16 cellular contexts compared by ENCODE assay signal in genomic region chr9:129162901-129163670, GRCh38. TPM values are rescaled to one million over a fixed set of nuclear protein-coding genes. Genes with fewer than 3 reads are reported as not detected.
DNase-seq lines count a peak whose midpoint lies in the region; TF ChIP-seq lines count a peak whose summit lies in the region.
"Had no signal": no experiment of that assay in that cellular context is flagged by ENCODE, and none has a peak within 500 bp of the region (broad histone marks: within the 10 kb centered on the region; RNA-seq: fewer than 3 reads in every experiment).

No MANE protein-coding gene starts in this region.

- intact Hi-C loops in breast epithelium (cut with DNase I; ENCODE audit: low total_unique reads) (no loop called here), MCF 10A (cut with micrococcal nuclease) (no loop called here), transverse colon (cut with DNase I; ENCODE audit: low total_unique reads) (no loop called here), ovary (cut with DNase I) (no loop called here)

- WGBS in transverse colon (ENCODE audit: low coverage in 1 of 2), 2 donors = 80 to 88% methylated on average over 7 to 9 of the region's 9 CpGs
- 81 to 85% (median 83%) methylated on average over 9 of the region's 9 CpGs for WGBS in ovary, 3 donors

- POLR2A ChIA-PET in MCF 10A (lab: Yijun Ruan, JAX) = no interaction called here

- peaks cover 8% of the 10 kb centered on the region for H3K9me3 Mint-ChIP-seq in MCF 10A (ENCODE audit: unreplicated experiment)
- peaks cover 4% of the 10 kb centered on the region for H3K9me3 Mint-ChIP-seq in mesothelial cell of epicardium

- no peak for TF ChIP-seq POLR2A in breast epithelium (IDR thresholded peaks at IDR 0.05)
- TF ChIP-seq POLR2A in transverse colon (IDR thresholded peaks at IDR 0.05) = no peak
- TF ChIP-seq POLR2A in ovary (IDR thresholded peaks at IDR 0.05) = no peak

- H3K27ac ChIP-seq in breast epithelium (peak overlapping the region; percentile 94 to 95), transverse colon (peak overlapping the region; percentile 73 to 78 (median 75)), ovary (no peak overlapping the region)

- H3K27ac Mint-ChIP-seq in MCF 10A (ENCODE audit: low read depth, unreplicated experiment) (no peak overlapping the region), mesothelial cell of epicardium (peak overlapping the region; percentile 56)
- H3K27ac Mint-ChIP-seq: HFFc6 had no signal

- H3K4me1 ChIP-seq in breast epithelium (peaks cover 10 to 16% of the 10 kb centered on the region in 2 donors), transverse colon (peaks cover 23 to 35% (median 30%) of the 10 kb centered on the region in 4 donors), ovary (ENCODE audit: insufficient read depth) (peaks cover 8% of the 10 kb centered on the region)

- TF ChIP-seq EP300 in transverse colon (IDR thresholded peaks at IDR 0.05; ENCODE audit: low read depth) = no peak
- TF ChIP-seq EP300 in ovary (IDR thresholded peaks at IDR 0.05) = no peak

- H3K36me3 Mint-ChIP-seq in MCF 10A (ENCODE audit: insufficient read depth, unreplicated experiment) (no peaks in the 10 kb centered on the region), mesothelial cell of epicardium (peaks cover 11% of the 10 kb centered on the region)

- BruUV-seq in MCF 10A (replicated peaks; lab: Mats Ljungman, UMichigan) = no TSS peak

- H3K4me1 Mint-ChIP-seq in MCF 10A (ENCODE audit: insufficient read depth, unreplicated experiment) (peaks cover 15% of the 10 kb centered on the region), mesothelial cell of epicardium (peaks cover 34% of the 10 kb centered on the region)

- H3K27me3 ChIP-seq in breast epithelium = no peaks in the 10 kb centered on the region
- no peaks in the 10 kb centered on the region for H3K27me3 ChIP-seq in transverse colon
- H3K27me3 ChIP-seq in ovary = no peaks in the 10 kb centered on the region

- no peaks in the 10 kb centered on the region for H3K9me3 ChIP-seq in breast epithelium
- no peaks in the 10 kb centered on the region for H3K9me3 ChIP-seq in transverse colon
- no peaks in the 10 kb centered on the region for H3K9me3 ChIP-seq in ovary
- H3K9me3 ChIP-seq: SK-N-SH had no signal

- H3K27me3 Mint-ChIP-seq in MCF 10A (ENCODE audit: insufficient read depth, unreplicated experiment) (no peaks in the 10 kb centered on the region), mesothelial cell of epicardium (ENCODE audit: low read depth) (no peaks in the 10 kb centered on the region)

- in situ Hi-C loops in transverse colon (cut with MboI; ENCODE audit: low pct_ligation_motif_present in 1 of 4, low pct_unique_long_range_greater_than_20kb in 1 of 4, low sequenced_read_pairs in 3 of 4) = loop anchor here in 1 of 4 donors (10.0 kb wide), 1 partner anchor 452 kb away; no protein-coding TSS in a partner anchor

- CTCF ChIA-PET in MCF 10A (lab: Yijun Ruan, JAX) = interaction anchor here (1.0 to 2.1 kb wide), 3 partner anchors 20 to 319 kb away, joined by 3 to 11 read pairs (median 4); no protein-coding TSS in a partner anchor

- no peaks in the 10 kb centered on the region for H3K36me3 ChIP-seq in breast epithelium
- H3K36me3 ChIP-seq in transverse colon = no peaks in the 10 kb centered on the region
- no peaks in the 10 kb centered on the region for H3K36me3 ChIP-seq in ovary

- TF ChIP-seq CTCF in breast epithelium (IDR thresholded peaks at IDR 0.05) (no peak), MCF 10A (IDR thresholded peaks at IDR 0.05; ENCODE audit: unreplicated experiment) (no peak), choroid plexus epithelial cell (conservative IDR thresholded peaks at IDR 0.05; ENCODE audit: low read depth, low read length) (no peak), mesothelial cell of epicardium (IDR thresholded peaks at IDR 0.05; ENCODE audit: unreplicated experiment) (no peak), transverse colon (IDR thresholded peaks at IDR 0.05) (no peak), ovary (IDR thresholded peaks at IDR 0.05) (no peak)

- DNase-seq in breast epithelium (ENCODE audit: low spot score in 2 of 2) = no peak
- no peak for DNase-seq in MCF 10A (ENCODE audit: unreplicated experiment)
- DNase-seq in choroid plexus epithelial cell (ENCODE audit: low read depth) = peak; percentile 25
- DNase-seq in mesothelial cell of epicardium (ENCODE audit: low spot score in 2 of 2, unreplicated experiment in 2 of 2) = no peak
- DNase-seq in transverse colon = no peak
- no peak for DNase-seq in ovary
- no peak for DNase-seq in activated CD8-positive, alpha-beta memory T cell treated with anti-CD3 and anti-CD28 coated beads, Interleukin-2, amount 50 U/mL, for 4 hours
- DNase-seq in NCI-H128 (lab: John Stamatoyannopoulos, UW; ENCODE audit: unreplicated experiment) = no peak
- DNase-seq: activated CD4-positive, alpha-beta T cell treated with anti-CD3 and anti-CD28 coated beads for 48 hours; activated gamma-delta T cell treated with Interleukin-2 at 50 U/mL for 16 hours; amygdala; HFFc6; NCI-H146; NCI-H2227 treated with DMSO at 0.1 percent for 48 hours; stimulated activated CD4-positive, alpha-beta T cell treated with anti-CD3 and anti-CD28 coated beads, Interleukin-2, amount 100 ng/mL, for 48 hours had no signal

- H3K4me3 ChIP-seq in breast epithelium = no peak overlapping the region
- no peak overlapping the region for H3K4me3 ChIP-seq in choroid plexus epithelial cell (ENCODE audit: low read depth, low read length)
- H3K4me3 ChIP-seq in transverse colon = no peak overlapping the region
- no peak overlapping the region for H3K4me3 ChIP-seq in ovary

- H3K4me3 Mint-ChIP-seq in MCF 10A (ENCODE audit: unreplicated experiment) (no peak overlapping the region), mesothelial cell of epicardium (no peak overlapping the region)
- H3K4me3 Mint-ChIP-seq: HFFc6 had no signal

RNA-seq across cellular contexts. Expression of gene IER5L, which starts 15.0 kb away (rescaled TPM):
- total RNA-seq in breast epithelium = 10 to 100 TPM in 2 of 3 donors, 1 to 10 TPM in 1; 4.3 to 18.4 (median 18.1) TPM
- total RNA-seq in MCF 10A (2022) = 11.9 and 13.4 TPM in 2 replicates
- 31.3 to 34.7 TPM (median 31.9 TPM) in 3 replicates for total RNA-seq in mesothelial cell of epicardium
- 1 to 10 TPM; 1.8 to 6.5 (median 5.2) TPM for total RNA-seq in transverse colon
- total RNA-seq in ovary = 10 to 100 TPM; 15.4 to 74.3 (median 45.0) TPM
- polyA plus RNA-seq in ovary = 10 to 100 TPM in 1 of 2 donors, 1 to 10 TPM in 1; 2.5 to 14.9 TPM

RNA-seq across cellular contexts. Expression of gene PTPA, which starts 51.9 kb away (rescaled TPM):
- 10 to 100 TPM; 34.2 to 83.4 (median 71.1) TPM for total RNA-seq in breast epithelium
- total RNA-seq in MCF 10A (2022) = 90.8 and 91.8 TPM in 2 replicates
- total RNA-seq in mesothelial cell of epicardium = 157 to 164 TPM (median 160 TPM) in 3 replicates
- 100 to 1,000 TPM in 1 of 4 donors, 10 to 100 TPM in 3; 37.4 to 241 (median 66.5) TPM for total RNA-seq in transverse colon
- total RNA-seq in ovary = 100 to 1,000 TPM in 3 of 7 donors, 10 to 100 TPM in 4; 32.1 to 107 (median 89.2) TPM
- 10 to 100 TPM; 62.9 to 97.8 TPM for polyA plus RNA-seq in ovary

RNA-seq across cellular contexts. Expression of gene CRAT, which starts 52.5 kb away (rescaled TPM):
- total RNA-seq in breast epithelium = 10 to 100 TPM; 18.7 to 74.7 (median 35.7) TPM
- 14.5 and 17.0 TPM in 2 replicates for total RNA-seq in MCF 10A (2022)
- total RNA-seq in mesothelial cell of epicardium = 26.4 to 27.6 TPM (median 26.4 TPM) in 3 replicates
- total RNA-seq in transverse colon = 100 to 1,000 TPM; 124 to 161 (median 136) TPM
- total RNA-seq in ovary = 10 to 100 TPM; 23.0 to 42.7 (median 39.1) TPM
- polyA plus RNA-seq in ovary = 10 to 100 TPM; 28.7 to 29.9 TPM

Comparison
In these comparisons a context has a peak if more than half of its experiments do, and no peak if none do; other contexts are left out.
1. H3K27ac ChIP-seq: peak in breast epithelium (2 of 2) and transverse colon (4 of 4); none in ovary (0 of 2).